In genomic region chr2:233402346-233402745, GRCh38 we compare ENCODE assay signal across 19 cellular contexts. TPM values are rescaled to one million over a fixed set of nuclear protein-coding genes. Genes with fewer than 3 reads are reported as not detected.
A peak's percentile ranks its signal among the peaks of the same experiment; 100 is the strongest.
DNase-seq lines count a peak whose midpoint lies in the region; ATAC-seq and TF ChIP-seq lines count a peak whose summit lies in the region.
"Had no signal": no experiment of that assay in that cellular context is flagged by ENCODE, and none has a peak within 500 bp of the region (broad histone marks: within the 10 kb centered on the region; RNA-seq: fewer than 3 reads in every experiment).

No MANE protein-coding gene starts in this region.

- peaks cover 84% of the 10 kb centered on the region for H3K4me1 Mint-ChIP-seq in CD4-positive, alpha-beta T cell (ENCODE audit: low read depth)
- H3K4me1 Mint-ChIP-seq in progenitor cell of endocrine pancreas (ENCODE audit: low read depth), result peaks cover 1% of the 10 kb centered on the region

- H3K27me3 ChIP-seq in CD4-positive, alpha-beta T cell (ENCODE audit: control insufficient read depth, insufficient read depth, low read length), result no peaks in the 10 kb centered on the region
- H3K27me3 ChIP-seq in Loucy (ENCODE audit: insufficient read depth, low read length, poor library complexity, severe bottlenecking), result no peaks in the 10 kb centered on the region
- H3K27me3 ChIP-seq: gastroesophageal sphincter had no signal

- no peaks in the 10 kb centered on the region for H3K27me3 Mint-ChIP-seq in CD4-positive, alpha-beta T cell
- no peaks in the 10 kb centered on the region for H3K27me3 Mint-ChIP-seq in progenitor cell of endocrine pancreas

- peak overlapping the region; percentile 82 for H3K4me2 ChIP-seq in Loucy (ENCODE audit: low read depth, low read length, poor library complexity, severe bottlenecking)

- DNase-seq in CD4-positive, alpha-beta T cell, result no peak
- DNase-seq in progenitor cell of endocrine pancreas (ENCODE audit: low spot score, unreplicated experiment) (no peak), HCEC 1CT (no peak), GM10248 (ENCODE audit: extremely low spot score) (no peak)
- DNase-seq: COR-L47; erythroblast; NCI-H1105; NCI-H2029 treated with DMSO at 0.1 percent for 48 hours; NCI-H446 treated with DMSO at 0.1 percent for 48 hours; NK-92 treated with Interleukin-12 subunit alpha and Interleukin-12 subunit beta, amount 100 ng/mL, for 24 hours; posterior cingulate gyrus had no signal

- H3K9me3 Mint-ChIP-seq in CD4-positive, alpha-beta T cell, result no peaks in the 10 kb centered on the region
- H3K9me3 Mint-ChIP-seq in progenitor cell of endocrine pancreas (ENCODE audit: low read depth), result peaks cover 3% of the 10 kb centered on the region
- H3K9me3 Mint-ChIP-seq: T-helper 2 cell treated with Interferon-gamma antibody and Interleukin-4, amounts not matched to agents 5 μg/mL and 100 μg/mL, for 36 hours had no signal

- no peak overlapping the region for H3K4me3 Mint-ChIP-seq in CD4-positive, alpha-beta T cell
- H3K4me3 Mint-ChIP-seq in progenitor cell of endocrine pancreas (ENCODE audit: low read depth), result no peak overlapping the region
- H3K4me3 Mint-ChIP-seq: T-helper 2 cell treated with Interferon-gamma antibody and Interleukin-4, amounts not matched to agents 5 μg/mL and 100 μg/mL, for 36 hours had no signal

- no peak for TF ChIP-seq CTCF in CD4-positive, alpha-beta T cell (IDR thresholded peaks at IDR 0.05)
- TF ChIP-seq CTCF in Loucy (conservative IDR thresholded peaks at IDR 0.05; ENCODE audit: low read length), result no peak
- TF ChIP-seq CTCF in progenitor cell of endocrine pancreas (IDR thresholded peaks at IDR 0.05; ENCODE audit: unreplicated experiment), result no peak
- TF ChIP-seq CTCF in GM10248 (IDR thresholded peaks at IDR 0.05; ENCODE audit: control extremely low read depth, extremely low read depth, low read depth, missing control alignments), result no peak

- CTCF ChIA-PET in CD4-positive, alpha-beta T cell (lab: Charles Lee), result interaction anchor here (5.0 kb wide), 1 partner anchor 41 kb away, joined by 25 read pairs; no protein-coding TSS in a partner anchor
- CTCF ChIA-PET in GM10248 (lab: Yijun Ruan, JAX), result interaction anchor here (0.9 to 10.6 kb wide), 9 partner anchors 8 to 310 kb away, joined by 3 to 138 read pairs (median 4); partner anchors contain the start of gene UGT1A5

- peaks cover 50% of the 10 kb centered on the region for H3K4me1 ChIP-seq in Loucy (ENCODE audit: insufficient read depth, low read length, poor library complexity, severe bottlenecking)

- peaks cover 4% of the 10 kb centered on the region; the same call in 1 of the 2 replicates for H3F3A ChIP-seq in Loucy (ENCODE audit: low read depth)

- peak overlapping the region; percentile 22 for H3K4me3 ChIP-seq in Loucy (ENCODE audit: low read length, poor library complexity, severe bottlenecking)
- H3K4me3 ChIP-seq: gastroesophageal sphincter, SK-N-MC, skin epidermis had no signal

- no peaks in the 10 kb centered on the region for H3K9me3 ChIP-seq in CD4-positive, alpha-beta T cell (ENCODE audit: control insufficient read depth, low read length)
- no peaks in the 10 kb centered on the region for H3K9me3 ChIP-seq in Loucy (ENCODE audit: insufficient read depth, low read depth, low read length)
- H3K9me3 ChIP-seq: gastroesophageal sphincter had no signal

- H3K27ac Mint-ChIP-seq in CD4-positive, alpha-beta T cell, result peak overlapping the region; percentile 81
- H3K27ac Mint-ChIP-seq in progenitor cell of endocrine pancreas, result peak overlapping the region; percentile 91

- H3K79me2 ChIP-seq in Loucy (ENCODE audit: insufficient read depth, low read length), result peaks cover 61% of the 10 kb centered on the region

- no peaks in the 10 kb centered on the region for H3K9me2 ChIP-seq in Loucy (replicated peaks; ENCODE audit: low read depth, low read length)

- intact Hi-C loops in CD4-positive, alpha-beta T cell (cut with DNase I, micrococcal nuclease), result loop anchor here in 1 of 2 experiments (5.0 kb wide), 1 partner anchor 310 kb away; the partner anchor contains the start of gene UGT1A5

- peak overlapping the region; percentile 42 for H3K9ac ChIP-seq in Loucy (ENCODE audit: low read depth, low read length, poor library complexity, severe bottlenecking)

- peaks cover 29% of the 10 kb centered on the region for H3K36me3 Mint-ChIP-seq in CD4-positive, alpha-beta T cell (ENCODE audit: low read depth)
- peaks cover 16% of the 10 kb centered on the region for H3K36me3 Mint-ChIP-seq in progenitor cell of endocrine pancreas (ENCODE audit: insufficient read depth)

- H3K36me3 ChIP-seq in Loucy (ENCODE audit: insufficient read depth, low read length), result peaks cover 5% of the 10 kb centered on the region; the same call in 1 of the 2 replicates

- no peak overlapping the region for H3K27ac ChIP-seq in CD4-positive, alpha-beta T cell (ENCODE audit: low read depth, low read length)
- H3K27ac ChIP-seq: gastroesophageal sphincter, SK-N-MC, skin epidermis had no signal

- no peak overlapping the region for H2AFZ ChIP-seq in Loucy (ENCODE audit: low read length)

- ATAC-seq in CD4-positive, alpha-beta T cell (ENCODE audit: poor library complexity), result no peak
- ATAC-seq in esophagus mucosa, result peak; percentile 60
- ATAC-seq in GM19395 (IDR thresholded peaks at IDR 0.05; ENCODE audit: unreplicated experiment), result no peak
- no peak for ATAC-seq in HG02885 (IDR thresholded peaks at IDR 0.05; ENCODE audit: poor library complexity, unreplicated experiment)
- ATAC-seq: gastroesophageal sphincter had no signal

- POLR2A ChIA-PET in CD4-positive, alpha-beta T cell (lab: Charles Lee), result interaction anchor here (1.0 to 1.9 kb wide), 4 partner anchors 20 to 135 kb away, joined by 3 to 7 read pairs (median 4); partner anchors contain the start of gene DGKD
- POLR2A ChIA-PET in GM10248 (lab: Yijun Ruan, JAX), result interaction anchor here (0.9 kb wide), 1 partner anchor 17 kb away, joined by 3 read pairs; no protein-coding TSS in a partner anchor

- peaks cover 14% of the 10 kb centered on the region for H4K20me1 ChIP-seq in Loucy (ENCODE audit: insufficient read depth, low read length, poor library complexity, severe bottlenecking)

RNA-seq across cellular contexts. Expression of gene DGKD, which starts 48.1 kb away (rescaled TPM):
- total RNA-seq in CD4-positive, alpha-beta T cell, result 100 to 1,000 TPM; 147 to 156 TPM
- total RNA-seq in esophagus mucosa (6.7 TPM), progenitor cell of endocrine pancreas (49.5 and 55.1 TPM in 2 replicates)
